1 cellular context compared by ENCODE assay signal in the genomic region with DNA sequence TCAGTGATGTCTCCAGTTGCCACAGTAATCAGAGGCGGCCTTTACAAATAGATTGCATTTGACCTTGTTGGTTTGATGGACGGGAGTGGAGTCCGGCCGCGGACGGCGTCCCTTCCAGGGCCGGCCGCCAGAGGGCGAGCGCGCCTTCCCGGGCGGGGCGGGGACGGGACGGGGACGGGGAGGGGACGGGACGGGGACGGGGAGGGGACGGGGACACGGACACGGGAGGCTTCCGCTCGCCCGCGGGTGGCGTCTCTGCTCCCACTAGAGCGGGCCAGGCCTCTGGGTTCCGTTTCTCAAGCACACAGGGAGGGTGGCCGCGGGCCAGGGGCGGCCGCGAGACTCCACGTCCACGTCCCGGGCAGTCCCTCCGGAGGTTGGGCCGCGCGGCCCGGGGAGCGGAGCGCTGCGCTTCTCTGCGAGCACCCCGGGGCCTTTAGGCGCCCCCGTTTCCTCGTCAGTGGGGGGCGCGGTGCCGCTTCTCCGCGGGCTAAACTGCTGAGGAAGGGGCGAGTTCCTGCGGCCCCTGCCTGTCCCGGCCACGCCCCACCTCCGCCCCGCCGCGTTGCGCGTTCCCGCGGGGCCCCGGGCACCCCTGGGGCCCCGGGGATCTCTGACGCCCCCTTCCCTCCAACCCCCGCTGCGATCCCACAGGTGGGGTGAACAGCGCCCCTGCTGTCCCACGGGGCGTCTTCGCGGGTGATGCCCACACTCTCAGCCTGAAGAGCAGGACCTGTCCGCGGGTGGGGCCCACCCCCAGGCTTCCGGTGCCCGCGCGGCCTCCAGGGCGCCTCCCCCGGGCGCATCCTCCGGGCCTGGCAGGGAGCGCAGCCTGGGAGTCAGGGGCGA.
TF ChIP-seq lines count a peak whose summit lies in the region.

No MANE protein-coding gene starts in this region.

TF ChIP-seq in HepG2, 621 proteins besides CTCF, POLR2A, EP300 and RAD21 (continued from another document):
- no peak for TF ChIP-seq MEIS1 (CRISPR knock-in tag; IDR thresholded peaks at IDR 0.05; ENCODE audit: borderline replicate concordance)
- peak; percentile 22 for TF ChIP-seq XRCC5 (optimal IDR thresholded peaks at IDR 0.05; ENCODE audit: low read length)
- no peak for TF ChIP-seq MIER2 (CRISPR knock-in tag; IDR thresholded peaks at IDR 0.05)
- no peak for TF ChIP-seq ZGPAT (CRISPR knock-in tag; IDR thresholded peaks at IDR 0.05)
- TF ChIP-seq TAF1 (CRISPR knock-in tag; IDR thresholded peaks at IDR 0.05): no peak
- TF ChIP-seq ZNF687 (CRISPR knock-in tag; IDR thresholded peaks at IDR 0.05): 0 out of 2 replicates have a peak, but pooled peaks have one; percentile 12
- 0 out of 2 replicates have a peak, but pooled peaks have one; percentile 39 for TF ChIP-seq PBX2 (CRISPR knock-in tag; IDR thresholded peaks at IDR 0.05)
- 0 out of 2 replicates have a peak, but pooled peaks have one; percentile 15 for TF ChIP-seq ZNF574 (CRISPR knock-in tag; IDR thresholded peaks at IDR 0.05)
- no peak for TF ChIP-seq TSC22D2 (CRISPR knock-in tag; IDR thresholded peaks at IDR 0.05; ENCODE audit: borderline replicate concordance)
- TF ChIP-seq CENPT (CRISPR knock-in tag; IDR thresholded peaks at IDR 0.05; ENCODE audit: low read depth): no peak
- TF ChIP-seq ARID4A (CRISPR knock-in tag; IDR thresholded peaks at IDR 0.05; ENCODE audit: borderline replicate concordance): no peak
- TF ChIP-seq ZNF674 (CRISPR knock-in tag; IDR thresholded peaks at IDR 0.05; ENCODE audit: low read depth): no peak
- TF ChIP-seq HHEX (CRISPR knock-in tag; IDR thresholded peaks at IDR 0.05): no peak
- TF ChIP-seq PHF8 (CRISPR knock-in tag; IDR thresholded peaks at IDR 0.05): peak; percentile 33; the same call in 1 of the 2 replicates
- no peak for TF ChIP-seq PLRG1 (conservative IDR thresholded peaks at IDR 0.05)
- peak; percentile 41; the same call in 1 of the 2 replicates for TF ChIP-seq SALL1 (CRISPR knock-in tag; IDR thresholded peaks at IDR 0.05)
- no peak for TF ChIP-seq TEAD2 (CRISPR knock-in tag; IDR thresholded peaks at IDR 0.05)
